Comparison of ENCODE assay signal across 9 cellular contexts in the genomic region with DNA sequence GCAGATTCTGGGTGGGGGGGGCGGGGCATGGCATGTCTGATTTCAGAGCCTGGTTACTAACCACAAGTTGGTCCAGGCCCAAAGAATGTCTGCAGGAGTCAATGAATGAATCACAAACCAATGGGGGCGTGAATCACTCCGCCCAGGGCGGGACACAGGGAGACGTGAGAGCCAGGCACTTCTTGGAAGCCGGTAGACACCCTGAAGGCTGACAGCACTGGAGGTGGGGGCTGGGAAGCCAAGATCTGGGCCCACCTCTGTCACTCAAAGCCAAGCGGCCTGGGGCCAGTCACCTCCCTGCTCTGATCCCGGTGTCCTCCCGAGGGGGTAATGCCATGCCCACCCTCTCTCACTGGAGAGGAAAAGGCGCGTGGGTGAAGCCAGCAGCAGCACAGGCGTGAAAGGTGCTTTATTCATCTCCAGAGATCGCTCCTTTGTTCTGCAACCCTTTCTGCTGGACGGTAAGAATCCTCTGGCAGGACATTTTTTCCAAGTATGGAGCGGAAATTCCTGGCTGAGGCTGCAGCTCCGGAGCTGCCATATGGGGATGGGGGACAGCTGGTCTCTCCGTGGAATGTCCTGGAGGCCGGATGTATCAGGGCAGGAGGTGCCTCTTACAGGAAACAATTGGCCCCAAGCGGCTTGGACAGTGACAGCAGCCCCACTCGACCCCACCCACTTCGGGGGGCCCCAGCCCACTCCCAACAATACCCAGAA.
DNase-seq lines count a peak whose midpoint lies in the region; ATAC-seq and TF ChIP-seq lines count a peak whose summit lies in the region.
"Had no signal": no experiment of that assay in that cellular context is flagged by ENCODE, and none has a peak within 500 bp of the region (broad histone marks: within the 10 kb centered on the region; RNA-seq: fewer than 3 reads in every experiment).

No MANE protein-coding gene starts in this region.

- H4K20me1 ChIP-seq in IMR-90 (ENCODE audit: insufficient read depth, low read length) = peaks cover 4% of the 10 kb centered on the region; the same call in 1 of the 2 replicates

- H2BK120ac ChIP-seq in IMR-90 (ENCODE audit: low read depth, low read length) = peak overlapping the region; percentile 99

- H3K27ac ChIP-seq in IMR-90 (ENCODE audit: insufficient read depth, low read length) = peak overlapping the region; percentile 94
- H3K27ac ChIP-seq in colonic mucosa = no peak overlapping the region

- in situ Hi-C loops in ACHN (cut with HindIII; ENCODE audit: low pct_ligation_motif_present, low pct_unique_long_range_greater_than_20kb, low sequenced_read_pairs) = no loop called here
- in situ Hi-C loops in IMR-90 (cut with MboI; ENCODE audit: low sequenced_read_pairs) = loop anchor here (5.0 to 10.0 kb wide), 2 partner anchors 84 to 182 kb away; a partner anchor contains a TSS

- intact Hi-C loops in IMR-90 (cut with micrococcal nuclease) (loop anchor here (10.0 kb wide), 2 partner anchors 252 to 352 kb away; a partner anchor contains a TSS), colonic mucosa (cut with DNase I) (no loop called here), Caco-2 (cut with micrococcal nuclease; ENCODE audit: unreplicated experiment) (loop anchor here (10.0 kb wide), 1 partner anchor 272 kb away; no protein-coding TSS in a partner anchor)

- peak overlapping the region; percentile 73 for H3K9ac ChIP-seq in IMR-90 (ENCODE audit: low read depth, low read length)
- no peak overlapping the region for H3K9ac ChIP-seq in colonic mucosa (ENCODE audit: low read depth in 2 of 2, low read length in 2 of 2)

- dilution Hi-C loops in IMR-90 (cut with HindIII; ENCODE audit: low sequenced_read_pairs, unreplicated experiment) = no loop called here

- CTCF ChIA-PET in IMR-90 (lab: Yijun Ruan, JAX) = interaction anchor here (1.5 to 1.8 kb wide), 3 partner anchors 81 to 190 kb away, joined by 3 to 6 read pairs (median 3); a partner anchor contains a TSS
- CTCF ChIA-PET in Caco-2 (lab: Charles Lee) = interaction anchor here (0.7 kb wide), 1 partner anchor 94 kb away, joined by 5 read pairs; no protein-coding TSS in a partner anchor

- H3K14ac ChIP-seq in IMR-90 (replicated peaks; ENCODE audit: low read depth, low read length) = peak overlapping the region; percentile 98

- H3K36me3 Mint-ChIP-seq in mesothelial cell of epicardium = no peaks in the 10 kb centered on the region
- H3K36me3 Mint-ChIP-seq in Caco-2 (ENCODE audit: insufficient read depth, unreplicated experiment) = peaks cover 11% of the 10 kb centered on the region

- H3K23ac ChIP-seq in IMR-90 (ENCODE audit: low read depth, low read length) = peak overlapping the region; percentile 97

- peaks cover 27% of the 10 kb centered on the region for H3K9me1 ChIP-seq in IMR-90 (ENCODE audit: insufficient read depth, low read length)

- peak overlapping the region; percentile 97 for H2BK20ac ChIP-seq in IMR-90 (ENCODE audit: low read depth, low read length)

- H3K9me3 Mint-ChIP-seq in mesothelial cell of epicardium = no peaks in the 10 kb centered on the region
- H3K9me3 Mint-ChIP-seq in Caco-2 (ENCODE audit: unreplicated experiment) = peaks cover 10% of the 10 kb centered on the region
- H3K9me3 Mint-ChIP-seq: activated naive CD4-positive, alpha-beta T cell treated with anti-CD3 and anti-CD28 coated beads, Interleukin-2, amount 50 U/mL, for 24 hours had no signal

- H3K27me3 ChIP-seq in IMR-90 (ENCODE audit: control insufficient read depth, insufficient read depth, low read length) (no peaks in the 10 kb centered on the region), colonic mucosa (no peaks in the 10 kb centered on the region), Caco-2 (replicated peaks; ENCODE audit: control insufficient read depth, insufficient read depth, low read length) (no peaks in the 10 kb centered on the region)

- TF ChIP-seq POLR2A in IMR-90 (IDR thresholded peaks at IDR 0.05; ENCODE audit: low read depth, low read length) = no peak; the same call in 1 of the 2 replicates

- peak overlapping the region; percentile 98 for H4K5ac ChIP-seq in IMR-90 (ENCODE audit: low read depth, low read length)

- peak; percentile 89 for DNase-seq in ACHN
- DNase-seq in IMR-90 = peak; percentile 95
- DNase-seq in colonic mucosa = peak; percentile 55
- no peak for DNase-seq in mesothelial cell of epicardium (ENCODE audit: low spot score in 2 of 2, unreplicated experiment in 2 of 2)
- no peak for DNase-seq in HuH-7.5 (ENCODE audit: low spot score)
- no peak for DNase-seq in putamen (ENCODE audit: low spot score)
- no peak for DNase-seq in Caco-2

- ATAC-seq in IMR-90 (ENCODE audit: low read depth) (peak; percentile 81), GM18873 (IDR thresholded peaks at IDR 0.05; ENCODE audit: low FRiP score, unreplicated experiment) (no peak)

- H4K91ac ChIP-seq in IMR-90 (ENCODE audit: insufficient read depth, low read depth, low read length) = peak overlapping the region; percentile 99

- H3K4me2 ChIP-seq in IMR-90 (ENCODE audit: low read depth, low read length) = peak overlapping the region; percentile 93

- 0% methylated on average over 3 of the region's 21 CpGs; no CpG with 5 or more reads in 1 of the 2 experiments for WGBS in IMR-90 (ENCODE audit: extremely low coverage in 2 of 2, insufficient read length in 1 of 2), 2 experiments

- H4K8ac ChIP-seq in IMR-90 (ENCODE audit: low read depth in 2 of 2, low read length in 2 of 2) = peak overlapping the region; percentile 76 to 98

- H3K56ac ChIP-seq in IMR-90 (ENCODE audit: extremely low read depth, insufficient read depth, low read length) = peak overlapping the region; percentile 87

- H3K18ac ChIP-seq in IMR-90 (ENCODE audit: low read depth, low read length) = peak overlapping the region; percentile 99

- H2BK5ac ChIP-seq in IMR-90 (ENCODE audit: low read depth, low read length, poor library complexity, severe bottlenecking) = peak overlapping the region; percentile 97

- H2AK9ac ChIP-seq in IMR-90 (replicated peaks; ENCODE audit: low read depth, low read length, poor library complexity) = peak overlapping the region; percentile 96

- peak overlapping the region; percentile 100 for H2AK5ac ChIP-seq in IMR-90 (ENCODE audit: low read depth, low read length)

- H2AFZ ChIP-seq in IMR-90 (replicated peaks; ENCODE audit: low read length, poor library complexity) = peak overlapping the region; percentile 89

- H3K4me3 ChIP-seq in IMR-90 (ENCODE audit: insufficient read depth, low read depth, low read length) = peak overlapping the region; percentile 29
- H3K4me3 ChIP-seq in colonic mucosa = no peak overlapping the region
- H3K4me3 ChIP-seq in Caco-2 (ENCODE audit: low read depth, low read length) = no peak overlapping the region

- H3K4me1 Mint-ChIP-seq in mesothelial cell of epicardium (peaks cover 36% of the 10 kb centered on the region), Caco-2 (ENCODE audit: low read depth, unreplicated experiment) (peaks cover 7% of the 10 kb centered on the region)

- H3K4me3 Mint-ChIP-seq in mesothelial cell of epicardium (peak overlapping the region; percentile 13), Caco-2 (ENCODE audit: unreplicated experiment) (no peak overlapping the region)
- H3K4me3 Mint-ChIP-seq: activated naive CD4-positive, alpha-beta T cell treated with anti-CD3 and anti-CD28 coated beads, Interleukin-2, amount 50 U/mL, for 24 hours had no signal

- POLR2A ChIA-PET in IMR-90 (lab: Charles Lee; ENCODE audit: unreplicated experiment) = no interaction called here
- POLR2A ChIA-PET in Caco-2 (lab: Charles Lee) = no interaction called here

- peak overlapping the region; percentile 99 for H3K4ac ChIP-seq in IMR-90 (ENCODE audit: low read depth, low read length)

- peaks cover 13 to 64% of the 10 kb centered on the region in 2 experiments; a peak in 3 of 4 replicates for H3K79me1 ChIP-seq in IMR-90 (ENCODE audit: low read depth in 1 of 2, low read length in 2 of 2)

- peaks cover 34% of the 10 kb centered on the region for H3K4me1 ChIP-seq in IMR-90 (ENCODE audit: control insufficient read depth, insufficient read depth, low read length)
- H3K4me1 ChIP-seq in colonic mucosa = peaks cover 7% of the 10 kb centered on the region
- H3K4me1 ChIP-seq in Caco-2 = peaks cover 16% of the 10 kb centered on the region; the same call in 1 of the 2 replicates

- peak overlapping the region; percentile 73; the same call in 1 of the 3 replicates for H2BK15ac ChIP-seq in IMR-90 (ENCODE audit: low read depth, low read length)

- no peaks in the 10 kb centered on the region for H3K27me3 Mint-ChIP-seq in mesothelial cell of epicardium (ENCODE audit: low read depth)
- H3K27me3 Mint-ChIP-seq in Caco-2 (ENCODE audit: insufficient read depth, unreplicated experiment) = no peaks in the 10 kb centered on the region
- H3K27me3 Mint-ChIP-seq: activated naive CD4-positive, alpha-beta T cell treated with anti-CD3 and anti-CD28 coated beads, Interleukin-2, amount 50 U/mL, for 24 hours had no signal

- BruUV-seq in IMR-90 (replicated peaks; lab: Mats Ljungman, UMichigan) = no TSS peak
- BruUV-seq in Caco-2 (replicated peaks; lab: Mats Ljungman, UMichigan) = no TSS peak

- H3K9me3 ChIP-seq in IMR-90 (ENCODE audit: control insufficient read depth, insufficient read depth, low read length) (no peaks in the 10 kb centered on the region), colonic mucosa (no peaks in the 10 kb centered on the region), Caco-2 (no peaks in the 10 kb centered on the region)

- H3K36me3 ChIP-seq in IMR-90 (ENCODE audit: control insufficient read depth, insufficient read depth, low read length) = peaks cover 12% of the 10 kb centered on the region
- no peaks in the 10 kb centered on the region for H3K36me3 ChIP-seq in colonic mucosa
- H3K36me3 ChIP-seq in Caco-2 (ENCODE audit: control insufficient read depth, insufficient read depth, low read length) = no peaks in the 10 kb centered on the region

- no peak for TF ChIP-seq RAD21 in IMR-90 (IDR thresholded peaks at IDR 0.05; ENCODE audit: low read length)

- TF ChIP-seq CTCF in IMR-90 (conservative IDR thresholded peaks at IDR 0.05; ENCODE audit: low read depth, low read length) (no peak), colonic mucosa (IDR thresholded peaks at IDR 0.05) (no peak), mesothelial cell of epicardium (IDR thresholded peaks at IDR 0.05; ENCODE audit: unreplicated experiment) (no peak), Caco-2 (IDR thresholded peaks at IDR 0.05; ENCODE audit: insufficient read depth in 1 of 2, low read depth in 1 of 2, low read length in 1 of 2, severe bottlenecking in 1 of 2, unreplicated experiment in 1 of 2) (no peak)

- H3K27ac Mint-ChIP-seq in mesothelial cell of epicardium (peak overlapping the region; percentile 95), Caco-2 (ENCODE audit: unreplicated experiment) (no peak overlapping the region)

TF ChIP-seq in IMR-90, 13 proteins besides CTCF, POLR2A, EP300 and RAD21 (continues in another document):
- no peak for TF ChIP-seq RCOR1 (IDR thresholded peaks at IDR 0.05; ENCODE audit: insufficient replicate concordance, low read length)
- peak; percentile 38; the same call in 1 of the 2 replicates for TF ChIP-seq MAZ (IDR thresholded peaks at IDR 0.05; ENCODE audit: borderline replicate concordance, low read depth, low read length)
- no peak for TF ChIP-seq CEBPB (IDR thresholded peaks at IDR 0.05; ENCODE audit: low read depth, low read length)
- 0 out of 2 replicates have a peak, but pooled peaks have one; percentile 46 for TF ChIP-seq BHLHE40 (IDR thresholded peaks at IDR 0.05; ENCODE audit: low read depth, low read length)
- no peak for TF ChIP-seq MAFK (IDR thresholded peaks at IDR 0.05; ENCODE audit: low read depth, low read length)

Comparison
In these comparisons a context has a peak if more than half of its experiments do, and no peak if none do; other contexts are left out.
1. DNase-seq: peak in ACHN (single experiment), IMR-90 (single experiment) and colonic mucosa (single experiment); none in mesothelial cell of epicardium (0 of 2), HuH-7.5 (single experiment), putamen (single experiment) and Caco-2 (0 of 2).